10 cellular contexts compared by ENCODE assay signal in genomic region chr19:6768236-6768785, GRCh38. TPM values are rescaled to one million over a fixed set of nuclear protein-coding genes. Genes with fewer than 3 reads are reported as not detected.
DNase-seq lines count a peak whose midpoint lies in the region; ATAC-seq and TF ChIP-seq lines count a peak whose summit lies in the region.
"Had no signal": no experiment of that assay in that cellular context is flagged by ENCODE, and none has a peak within 500 bp of the region (broad histone marks: within the 10 kb centered on the region; RNA-seq: fewer than 3 reads in every experiment).

No MANE protein-coding gene starts in this region.

- no peak for ATAC-seq in natural killer cell
- ATAC-seq in heart right ventricle, result no peak
- ATAC-seq in SK-N-SH treated with all-trans-retinoic acid at 6 μM for 48 hours, result no peak

- dilution Hi-C loops in mammary epithelial cell (cut with HindIII; ENCODE audit: low sequenced_read_pairs), result no loop called here

- H3K36me3 Mint-ChIP-seq in Caco-2 (ENCODE audit: insufficient read depth, unreplicated experiment), result peaks cover 40% of the 10 kb centered on the region
- H3K36me3 Mint-ChIP-seq in natural killer cell, result no peaks in the 10 kb centered on the region

- POLR2A ChIA-PET in Caco-2 (lab: Charles Lee), result no interaction called here

- H3K79me2 ChIP-seq in Karpas-422 (ENCODE audit: low read length) (peaks cover 5% of the 10 kb centered on the region; the same call in 1 of the 2 replicates), mammary epithelial cell (ENCODE audit: insufficient read depth, low read length) (peaks cover 31% of the 10 kb centered on the region)

- CTCF ChIA-PET in Caco-2 (lab: Charles Lee), result no interaction called here
- CTCF ChIA-PET in mammary epithelial cell (lab: Charles Lee; ENCODE audit: low non-redundant PET), result interaction anchor here (0.7 kb wide), 1 partner anchor 31 kb away, joined by 4 read pairs; the partner anchor contains the start of gene GPR108

- H3K27ac ChIP-seq in Karpas-422 (ENCODE audit: low read length) (no peak overlapping the region), mammary epithelial cell (ENCODE audit: insufficient read depth, low read depth, low read length) (no peak overlapping the region), heart right ventricle (peak overlapping the region in 1 of 10 donors; percentile 74)

- H3K27ac Mint-ChIP-seq in Caco-2 (ENCODE audit: unreplicated experiment), result no peak overlapping the region
- H3K27ac Mint-ChIP-seq in natural killer cell, result peak overlapping the region; percentile 85 to 96

- H3K27me3 Mint-ChIP-seq in Caco-2 (ENCODE audit: insufficient read depth, unreplicated experiment) (no peaks in the 10 kb centered on the region), natural killer cell (ENCODE audit: low read depth in 2 of 2) (no peaks in the 10 kb centered on the region)

- DNase-seq in Caco-2, result no peak
- no peak for DNase-seq in Karpas-422
- DNase-seq in mammary epithelial cell, result no peak
- no peak for DNase-seq in natural killer cell
- no peak for DNase-seq in NCI-H524 treated with DMSO at 0.1 percent for 48 hours (lab: John Stamatoyannopoulos, UW)
- no peak for DNase-seq in heart right ventricle
- no peak for DNase-seq in glomerular visceral epithelial cell (ENCODE audit: extremely low spot score)
- DNase-seq: DMS79 treated with DMSO at 0.1 percent for 48 hours, NCI-H1694 had no signal

- H3K4me2 ChIP-seq in Karpas-422 (ENCODE audit: low read depth, low read length, poor library complexity, severe bottlenecking) (peak overlapping the region; percentile 95), mammary epithelial cell (ENCODE audit: insufficient read depth, low read depth, low read length) (no peak overlapping the region)

- H3K27me3 ChIP-seq in Caco-2 (replicated peaks; ENCODE audit: control insufficient read depth, insufficient read depth, low read length) (no peaks in the 10 kb centered on the region), Karpas-422 (ENCODE audit: low read length) (no peaks in the 10 kb centered on the region), mammary epithelial cell (ENCODE audit: insufficient read depth, low read length) (no peaks in the 10 kb centered on the region), heart right ventricle (peaks cover 7 to 69% (median 34%) of the 10 kb centered on the region in 7 donors)

- BruUV-seq in Caco-2 (replicated peaks; lab: Mats Ljungman, UMichigan) (no TSS peak), mammary epithelial cell (replicated peaks; lab: Mats Ljungman, UMichigan) (no TSS peak)

- H3K9me3 ChIP-seq in Caco-2, result no peaks in the 10 kb centered on the region
- no peaks in the 10 kb centered on the region for H3K9me3 ChIP-seq in Karpas-422 (ENCODE audit: low read length)
- H3K9me3 ChIP-seq in mammary epithelial cell (replicated peaks; ENCODE audit: insufficient read depth, low read length), result no peaks in the 10 kb centered on the region
- no peaks in the 10 kb centered on the region for H3K9me3 ChIP-seq in heart right ventricle

- TF ChIP-seq CTCF in Caco-2 (IDR thresholded peaks at IDR 0.05; ENCODE audit: insufficient read depth in 1 of 2, low read depth in 1 of 2, low read length in 1 of 2, severe bottlenecking in 1 of 2, unreplicated experiment in 1 of 2) (no peak), mammary epithelial cell (conservative IDR thresholded peaks at IDR 0.05 in 1 of 2, IDR thresholded peaks at IDR 0.05 in 1 of 2; ENCODE audit: extremely low read depth in 1 of 2, insufficient read depth in 1 of 2, low read depth in 1 of 2, low read length in 2 of 2) (no peak), natural killer cell (IDR thresholded peaks at IDR 0.05) (no peak), heart right ventricle (IDR thresholded peaks at IDR 0.05) (no peak)

- no peaks in the 10 kb centered on the region for H3K9me2 ChIP-seq in Karpas-422 (replicated peaks; ENCODE audit: insufficient read depth, low read length)

- H3K4me3 Mint-ChIP-seq in Caco-2 (ENCODE audit: unreplicated experiment) (peak overlapping the region; percentile 80), natural killer cell (peak overlapping the region; percentile 90)

- H3K9me3 Mint-ChIP-seq in Caco-2 (ENCODE audit: unreplicated experiment) (no peaks in the 10 kb centered on the region), natural killer cell (peaks cover 0 to 3% of the 10 kb centered on the region in 2 donors)

- WGBS in mammary epithelial cell (ENCODE audit: low coverage, missing lambda C conversion rate), result 58% methylated on average over 6 of the region's 8 CpGs
- 58 to 62% methylated on average over 8 of the region's 8 CpGs for WGBS in heart right ventricle, 2 donors

- H3K4me3 ChIP-seq in Caco-2 (ENCODE audit: low read depth, low read length) (no peak overlapping the region), Karpas-422 (ENCODE audit: low read length) (peak overlapping the region; percentile 78), mammary epithelial cell (replicated peaks in 1 of 3; ENCODE audit: insufficient read depth in 1 of 3, low read depth in 2 of 3, low read length in 3 of 3) (no peak overlapping the region), heart right ventricle (peak overlapping the region in 1 of 10 donors; percentile 55)

- H2AFZ ChIP-seq in Karpas-422 (ENCODE audit: low read length) (peak overlapping the region; percentile 15; the same call in 1 of the 2 replicates), mammary epithelial cell (ENCODE audit: low read depth, low read length) (peak overlapping the region; percentile 88)

- peaks cover 10% of the 10 kb centered on the region for H3K4me1 Mint-ChIP-seq in Caco-2 (ENCODE audit: low read depth, unreplicated experiment)
- H3K4me1 Mint-ChIP-seq in natural killer cell, result peaks cover 34 to 47% of the 10 kb centered on the region in 2 donors

- in situ Hi-C loops in mammary epithelial cell (cut with MboI; ENCODE audit: low sequenced_read_pairs in 2 of 2), result no loop called here

- no peak overlapping the region for H3K9ac ChIP-seq in Karpas-422 (ENCODE audit: low read length)
- no peak overlapping the region for H3K9ac ChIP-seq in mammary epithelial cell (ENCODE audit: insufficient read depth, low read length)

- H4K20me1 ChIP-seq in Karpas-422 (ENCODE audit: insufficient read depth, low read depth, low read length) (no peaks in the 10 kb centered on the region), mammary epithelial cell (ENCODE audit: insufficient read depth, low read length) (no peaks in the 10 kb centered on the region)

- H3K4me1 ChIP-seq in Caco-2, result peaks cover 13% of the 10 kb centered on the region
- peaks cover 33% of the 10 kb centered on the region for H3K4me1 ChIP-seq in Karpas-422 (ENCODE audit: low read length)
- H3K4me1 ChIP-seq in mammary epithelial cell (ENCODE audit: insufficient read depth, low read length), result peaks cover 16% of the 10 kb centered on the region
- H3K4me1 ChIP-seq in heart right ventricle, result peaks cover 3 to 38% (median 21%) of the 10 kb centered on the region in 9 donors

- intact Hi-C loops in Caco-2 (cut with micrococcal nuclease; ENCODE audit: unreplicated experiment), result no loop called here
- intact Hi-C loops in mammary epithelial cell (cut with micrococcal nuclease), result no loop called here
- intact Hi-C loops in natural killer cell (cut with micrococcal nuclease), result no loop called here
- intact Hi-C loops in heart right ventricle (cut with DNase I), result loop anchor here in 2 of 10 donors (10.0 kb wide), 1 partner anchor 134 kb away; no protein-coding TSS in a partner anchor

- no peaks in the 10 kb centered on the region; the same call in 1 of the 2 replicates for H3K36me3 ChIP-seq in Caco-2 (ENCODE audit: control insufficient read depth, insufficient read depth, low read length)
- no peaks in the 10 kb centered on the region for H3K36me3 ChIP-seq in Karpas-422 (ENCODE audit: insufficient read depth, low read length)
- H3K36me3 ChIP-seq in mammary epithelial cell (ENCODE audit: insufficient read depth, low read length), result peaks cover 2% of the 10 kb centered on the region
- no peaks in the 10 kb centered on the region for H3K36me3 ChIP-seq in heart right ventricle

RNA-seq across cellular contexts. Expression of gene SH2D3A, which starts 1.1 kb away (rescaled TPM):
- 20.5 and 24.5 TPM in 2 replicates for total RNA-seq in Caco-2 (2022)
- total RNA-seq in Karpas-422 (2014; rRNA removed; shearing (Covaris generic); ENCODE audit: low replicate concordance), result 3.3 and 18.9 TPM in 2 replicates
- total RNA-seq in mammary epithelial cell, result 10 to 100 TPM; 59.0 to 95.1 TPM
- 31.9 TPM for polyA plus RNA-seq in mammary epithelial cell
- 31.9 TPM for polyA minus RNA-seq in mammary epithelial cell
- total RNA-seq in natural killer cell, result 10 to 100 TPM; 14.6 to 20.1 (median 15.3) TPM
- under 1 TPM in 5 of 10 donors, not detected in 5; 0.16 to 0.79 (median 0.36) TPM for total RNA-seq in heart right ventricle
- under 1 TPM; 0.17 to 0.37 TPM for polyA plus RNA-seq in heart right ventricle

RNA-seq across cellular contexts. Expression of gene VAV1, which starts 4.2 kb away (rescaled TPM):
- not detected in 2 replicates for total RNA-seq in Caco-2 (2022)
- 46.0 and 85.2 TPM in 2 replicates for total RNA-seq in Karpas-422 (2014; rRNA removed; shearing (Covaris generic); ENCODE audit: low replicate concordance)
- total RNA-seq in mammary epithelial cell, result under 1 TPM; 0.17 to 0.96 TPM
- polyA plus RNA-seq in mammary epithelial cell, result not detected
- not detected for polyA minus RNA-seq in mammary epithelial cell
- total RNA-seq in natural killer cell, result 100 to 1,000 TPM; 141 to 167 (median 164) TPM
- 10 to 100 TPM in 1 of 10 donors, 1 to 10 TPM in 6, under 1 TPM in 3; 0.45 to 11.0 (median 1.4) TPM for total RNA-seq in heart right ventricle
- 1 to 10 TPM in 1 of 2 donors, under 1 TPM in 1; 0.70 to 1.3 TPM for polyA plus RNA-seq in heart right ventricle

RNA-seq across cellular contexts. Expression of gene TRIP10, which starts 28.8 kb away (rescaled TPM):
- total RNA-seq in Caco-2 (2022) (106 and 107 TPM in 2 replicates), mammary epithelial cell (10 to 100 TPM; 45.0 to 73.3 TPM), natural killer cell (1 to 10 TPM; 1.0 to 5.2 (median 3.3) TPM), heart right ventricle (100 to 1,000 TPM in 1 of 10 donors, 10 to 100 TPM in 9; 60.6 to 152 (median 73.5) TPM)
- 6.5 and 15.7 TPM in 2 replicates for total RNA-seq in Karpas-422 (2014; rRNA removed; shearing (Covaris generic); ENCODE audit: low replicate concordance)
- polyA plus RNA-seq in mammary epithelial cell (46.8 TPM), heart right ventricle (100 to 1,000 TPM in 1 of 2 donors, 10 to 100 TPM in 1; 93.7 to 314 TPM)
- 28.9 TPM for polyA minus RNA-seq in mammary epithelial cell

RNA-seq across cellular contexts. Expression of gene GPR108, which starts 30.9 kb away (rescaled TPM):
- total RNA-seq in Caco-2 (2022), result 48.9 and 53.6 TPM in 2 replicates
- total RNA-seq in Karpas-422 (2014; rRNA removed; shearing (Covaris generic); ENCODE audit: low replicate concordance), result 34.7 and 41.8 TPM in 2 replicates
- total RNA-seq in mammary epithelial cell, result 10 to 100 TPM; 50.2 to 95.9 TPM
- 75.9 TPM for polyA plus RNA-seq in mammary epithelial cell
- 230 TPM for polyA minus RNA-seq in mammary epithelial cell
- total RNA-seq in natural killer cell, result 10 to 100 TPM; 66.1 to 78.0 (median 76.9) TPM
- total RNA-seq in heart right ventricle, result 10 to 100 TPM; 20.4 to 33.6 (median 21.5) TPM
- 10 to 100 TPM; 43.1 to 62.0 TPM for polyA plus RNA-seq in heart right ventricle

RNA-seq across cellular contexts. Expression of gene C3, which starts 47.9 kb away (rescaled TPM):
- total RNA-seq in Caco-2 (2022) (19.3 and 21.7 TPM in 2 replicates), mammary epithelial cell (100 to 1,000 TPM in 1 of 2 donors, 10 to 100 TPM in 1; 20.5 to 122 TPM), natural killer cell (1 to 10 TPM in 1 of 3 donors, under 1 TPM in 1, not detected in 1; 0.38 to 5.5 TPM), heart right ventricle (100 to 1,000 TPM in 5 of 10 donors, 10 to 100 TPM in 5; 23.0 to 438 (median 111) TPM)
- total RNA-seq in Karpas-422 (2014; rRNA removed; shearing (Covaris generic); ENCODE audit: low replicate concordance), result not detected in 2 replicates
- polyA plus RNA-seq in mammary epithelial cell (142 TPM), heart right ventricle (100 to 1,000 TPM; 275 to 475 TPM)
- polyA minus RNA-seq in mammary epithelial cell, result 403 TPM
